Comparison of ENCODE assay signal across 8 cellular contexts in genomic region chr19:35757749-35758608, GRCh38. TPM values are rescaled to one million over a fixed set of nuclear protein-coding genes. Genes with fewer than 3 reads are reported as not detected.
A peak's percentile ranks its signal among the peaks of the same experiment; 100 is the strongest.
DNase-seq lines count a peak whose midpoint lies in the region; ATAC-seq lines count a peak whose summit lies in the region.

PROSER3 (plus strand) TSS chr19:35758176; CDS start chr19:35758216, 40 bp downstream.

- ATAC-seq in GM21360 (IDR thresholded peaks at IDR 0.05; ENCODE audit: unreplicated experiment): peak; percentile 86

- peaks cover 16% of the 10 kb centered on the region for H3K36me3 ChIP-seq in effector memory CD4-positive, alpha-beta T cell (ENCODE audit: control insufficient read depth, insufficient read depth, low read length)

- H3K27me3 ChIP-seq in effector memory CD4-positive, alpha-beta T cell (replicated peaks; ENCODE audit: control insufficient read depth, insufficient read depth, low read length, poor library complexity, severe bottlenecking): no peaks in the 10 kb centered on the region

- H3K4me3 ChIP-seq in effector memory CD4-positive, alpha-beta T cell (ENCODE audit: insufficient read depth, low read depth, low read length, poor library complexity, severe bottlenecking): peak within 1 kb of the TSS; percentile 79

- H3K4me1 ChIP-seq in effector memory CD4-positive, alpha-beta T cell (ENCODE audit: control insufficient read depth, insufficient read depth, low read length, poor library complexity, severe bottlenecking): peaks cover 28% of the 10 kb centered on the region

- H3K9me3 ChIP-seq in effector memory CD4-positive, alpha-beta T cell (ENCODE audit: control insufficient read depth, low read length): no peaks in the 10 kb centered on the region

- DNase-seq in COLO668 (lab: John Stamatoyannopoulos, UW; ENCODE audit: unreplicated experiment) (peak; percentile 97), HT1080 (ENCODE audit: low read depth) (peak; percentile 99), NOMO-1 treated with DMSO at 0.1 percent for 48 hours (lab: John Stamatoyannopoulos, UW; ENCODE audit: unreplicated experiment) (peak; percentile 99), medulla oblongata (ENCODE audit: extremely low spot score) (peak; percentile 100)
- DNase-seq in activated CD8-positive, alpha-beta memory T cell treated with anti-CD3 and anti-CD28 coated beads for 4 hours (ENCODE audit: low read depth in 2 of 2): peak; percentile 96 to 98
- DNase-seq in effector memory CD4-positive, alpha-beta T cell: peak; percentile 96 to 99 (median 98)
- peak; percentile 95 for DNase-seq in stimulated activated CD8-positive, alpha-beta memory T cell treated with anti-CD3 and anti-CD28 coated beads, Interleukin-12 subunit alpha, Interleukin-12 subunit beta, amount 100 ng/mL, for 1 hour (ENCODE audit: low read depth)

- peak within 1 kb of the TSS; percentile 90 for H3K27ac ChIP-seq in effector memory CD4-positive, alpha-beta T cell (ENCODE audit: insufficient read depth, low read length, poor library complexity, severe bottlenecking)

RNA-seq across cellular contexts. Expression of gene PROSER3, which starts in this region (rescaled TPM):
- total RNA-seq in HT1080 (2014; rRNA removed; shearing (Covaris generic)): 8.6 and 10.8 TPM in 2 replicates
- 23.9 and 28.3 TPM in 2 replicates for polyA plus RNA-seq in HT1080 (2015; cell fraction: cytosol; rRNA removed)
- polyA plus RNA-seq in HT1080 (2015; cell fraction: nucleus; rRNA removed): 52.4 and 65.0 TPM in 2 replicates

Comparison
In these comparisons a context has a peak if more than half of its experiments do, and no peak if none do; other contexts are left out.
1. Peak in every context shown above with its lines: DNase-seq, ATAC-seq, H3K4me3 ChIP-seq and H3K27ac ChIP-seq.